In genomic region chr6:24340998-24341934, GRCh38 we compare ENCODE assay signal across 1 cellular context.
A peak's percentile ranks its signal among the peaks of the same experiment; 100 is the strongest.
TF ChIP-seq lines count a peak whose summit lies in the region.

No MANE protein-coding gene starts in this region.

TF ChIP-seq in HepG2, 621 proteins besides CTCF, POLR2A, EP300 and RAD21 (continued from another document and continues in another):
- TF ChIP-seq PRDM4 (CRISPR knock-in tag; IDR thresholded peaks at IDR 0.05; ENCODE audit: borderline replicate concordance) (no peak), HNRNPL (IDR thresholded peaks at IDR 0.05; ENCODE audit: low read depth, low read length) (no peak), ZNF580 (CRISPR knock-in tag; IDR thresholded peaks at IDR 0.05; ENCODE audit: borderline replicate concordance, low read depth) (peak; percentile 80; the same call in 1 of the 2 replicates), SMARCC2 (IDR thresholded peaks at IDR 0.05) (no peak), ARNT (IDR thresholded peaks at IDR 0.05) (no peak), ZNF703 (CRISPR knock-in tag; IDR thresholded peaks at IDR 0.05; ENCODE audit: borderline replicate concordance) (peak; percentile 87; the same call in 1 of the 2 replicates), ZBTB39 (CRISPR knock-in tag; IDR thresholded peaks at IDR 0.05) (no peak), ZNF276 (CRISPR knock-in tag; IDR thresholded peaks at IDR 0.05; ENCODE audit: low read depth) (no peak), ZNF547 (CRISPR knock-in tag; IDR thresholded peaks at IDR 0.05) (no peak), REXO4 (CRISPR knock-in tag; IDR thresholded peaks at IDR 0.05; ENCODE audit: borderline replicate concordance) (no peak), HNRNPLL (IDR thresholded peaks at IDR 0.05; ENCODE audit: low read depth, low read length, poor library complexity, severe bottlenecking) (no peak), RFX3 (CRISPR knock-in tag; IDR thresholded peaks at IDR 0.05) (no peak), KDM5A (IDR thresholded peaks at IDR 0.05; ENCODE audit: borderline replicate concordance, low read length) (peak; percentile 39; the same call in 1 of the 2 replicates), DNMT3B (CRISPR knock-in tag; conservative IDR thresholded peaks at IDR 0.05) (no peak), PRPF4 (IDR thresholded peaks at IDR 0.05; ENCODE audit: low read depth, low read length, poor library complexity, severe bottlenecking) (no peak), ZNF274 (CRISPR knock-in tag; IDR thresholded peaks at IDR 0.05) (no peak), ETS1 (CRISPR knock-in tag; IDR thresholded peaks at IDR 0.05) (no peak), MAZ (IDR thresholded peaks at IDR 0.05; ENCODE audit: borderline replicate concordance, low read depth, low read length) (no peak), MAZ (CRISPR knock-in tag; IDR thresholded peaks at IDR 0.05; ENCODE audit: low read depth) (no peak), ZNF512B (CRISPR knock-in tag; IDR thresholded peaks at IDR 0.05; ENCODE audit: borderline replicate concordance) (no peak), SCMH1 (CRISPR knock-in tag; IDR thresholded peaks at IDR 0.05; ENCODE audit: borderline replicate concordance) (no peak), PAXIP1 (CRISPR knock-in tag; conservative IDR thresholded peaks at IDR 0.05) (peak; percentile 91), FOXP4 (CRISPR knock-in tag; IDR thresholded peaks at IDR 0.05) (peak; percentile 95), HES4 (CRISPR knock-in tag; IDR thresholded peaks at IDR 0.05; ENCODE audit: borderline replicate concordance) (no peak), KDM3A (CRISPR knock-in tag; IDR thresholded peaks at IDR 0.05; ENCODE audit: low read depth) (no peak), ZBTB8A (CRISPR knock-in tag; IDR thresholded peaks at IDR 0.05; ENCODE audit: borderline replicate concordance, low read depth) (no peak), UBTF (CRISPR knock-in tag; IDR thresholded peaks at IDR 0.05) (no peak), ISL2 (CRISPR knock-in tag; IDR thresholded peaks at IDR 0.05) (peak; percentile 99), ZNF30 (CRISPR knock-in tag; IDR thresholded peaks at IDR 0.05) (no peak), YEATS4 (CRISPR knock-in tag; IDR thresholded peaks at IDR 0.05; ENCODE audit: borderline replicate concordance) (0 out of 2 replicates have a peak, but pooled peaks have one; percentile 31), TFDP1 (CRISPR knock-in tag; IDR thresholded peaks at IDR 0.05; ENCODE audit: borderline replicate concordance) (no peak), ZNF558 (CRISPR knock-in tag; IDR thresholded peaks at IDR 0.05; ENCODE audit: borderline replicate concordance) (peak; percentile 55; the same call in 1 of the 2 replicates), KLF12 (CRISPR knock-in tag; IDR thresholded peaks at IDR 0.05; ENCODE audit: borderline replicate concordance) (no peak; the same call in 1 of the 2 replicates), MAFK (conservative IDR thresholded peaks at IDR 0.05 in 1 of 2, IDR thresholded peaks at IDR 0.05 in 1 of 2; ENCODE audit: low read length in 2 of 2) (no peak; a peak in 1 of 4 replicates), ZNF513 (CRISPR knock-in tag; conservative IDR thresholded peaks at IDR 0.05) (no peak)
